ENCODE assay signal across 1 cellular context in genomic region chr12:6089041-6089823, GRCh38.
TF ChIP-seq lines count a peak whose summit lies in the region.

No MANE protein-coding gene starts in this region.

TF ChIP-seq in HEK293, 187 proteins besides CTCF, POLR2A, EP300 and RAD21 (continued from another document):
- TF ChIP-seq ZNF704 (tag by site-specific recombination; IDR thresholded peaks at IDR 0.05): no peak
- TF ChIP-seq ZNF174 (tag by site-specific recombination; IDR thresholded peaks at IDR 0.05): no peak
- TF ChIP-seq IKZF3 (tag by site-specific recombination; IDR thresholded peaks at IDR 0.05): no peak
- peak; percentile 51; the same call in 1 of the 2 replicates for TF ChIP-seq ZNF398 (tag by site-specific recombination; IDR thresholded peaks at IDR 0.05)
- TF ChIP-seq EGR2 (tag by site-specific recombination; IDR thresholded peaks at IDR 0.05; ENCODE audit: low read depth): peak; percentile 70; the same call in 1 of the 2 replicates
- no peak for TF ChIP-seq ZNF785 (tag by site-specific recombination; IDR thresholded peaks at IDR 0.05)
- TF ChIP-seq ZNF600 (tag by site-specific recombination; IDR thresholded peaks at IDR 0.05): peak; percentile 76
- TF ChIP-seq ZNF391 (tag by site-specific recombination; IDR thresholded peaks at IDR 0.05; ENCODE audit: borderline replicate concordance, low read depth): no peak
- TF ChIP-seq ZNF623 (tag by site-specific recombination; IDR thresholded peaks at IDR 0.05): no peak
- TF ChIP-seq TSHZ1 (tag by site-specific recombination; IDR thresholded peaks at IDR 0.05; ENCODE audit: borderline replicate concordance): no peak
- TF ChIP-seq ZNF302 (tag by site-specific recombination; IDR thresholded peaks at IDR 0.05; ENCODE audit: low read depth): no peak
- TF ChIP-seq WT1 (tag by site-specific recombination; IDR thresholded peaks at IDR 0.05): peak; percentile 79
- TF ChIP-seq ZNF658 (tag by site-specific recombination; IDR thresholded peaks at IDR 0.05): no peak
- no peak for TF ChIP-seq ZNF157 (tag by site-specific recombination; IDR thresholded peaks at IDR 0.05)
